8 cellular contexts compared by ENCODE assay signal in genomic region chr11:47213985-47214564, GRCh38. TPM values are rescaled to one million over a fixed set of nuclear protein-coding genes. Genes with fewer than 3 reads are reported as not detected.
DNase-seq lines count a peak whose midpoint lies in the region; ATAC-seq and TF ChIP-seq lines count a peak whose summit lies in the region.

No MANE protein-coding gene starts in this region.

- no peaks in the 10 kb centered on the region for H3K27me3 Mint-ChIP-seq in nephron (ENCODE audit: low read depth)
- H3K27me3 Mint-ChIP-seq in stimulated activated naive CD8-positive, alpha-beta T cell treated with anti-CD3 and anti-CD28 coated beads, Interleukin-15, amount 100 ng/mL, for 72 hours = no peaks in the 10 kb centered on the region

- no peaks in the 10 kb centered on the region for H4K20me1 ChIP-seq in KMS-11 (ENCODE audit: insufficient read depth)

- POLR2A ChIA-PET in RWPE1 (lab: Yijun Ruan, JAX; ENCODE audit: low non-redundant PET) = interaction anchor here (0.6 to 3.2 kb wide), 8 partner anchors 10 to 505 kb away, joined by 3 to 70 read pairs (median 6); partner anchors contain the start of gene PACSIN3

- peak overlapping the region; percentile 44 for H3K27ac ChIP-seq in KMS-11
- H3K27ac ChIP-seq in RWPE1 = peak overlapping the region; percentile 99

- H3K4me3 ChIP-seq in KMS-11 (IDR thresholded peaks at IDR 0.05; ENCODE audit: insufficient read depth, low read depth, low read length) (no peak overlapping the region), fibroblast of the aortic adventitia (ENCODE audit: low read depth, low read length) (peak overlapping the region; percentile 72)

- H3K9me3 Mint-ChIP-seq in nephron = no peaks in the 10 kb centered on the region
- H3K9me3 Mint-ChIP-seq in stimulated activated naive CD8-positive, alpha-beta T cell treated with anti-CD3 and anti-CD28 coated beads, Interleukin-15, amount 100 ng/mL, for 72 hours = no peaks in the 10 kb centered on the region

- H3K4me3 Mint-ChIP-seq in nephron = peak overlapping the region; percentile 84 to 85 (median 85)
- peak overlapping the region; percentile 98 to 100 for H3K4me3 Mint-ChIP-seq in stimulated activated naive CD8-positive, alpha-beta T cell treated with anti-CD3 and anti-CD28 coated beads, Interleukin-15, amount 100 ng/mL, for 72 hours

- TF ChIP-seq CTCF in KMS-11 (conservative IDR thresholded peaks at IDR 0.05; ENCODE audit: low read depth, low read length) = no peak
- no peak for TF ChIP-seq CTCF in RWPE1 (conservative IDR thresholded peaks at IDR 0.05; ENCODE audit: low read depth)
- no peak for TF ChIP-seq CTCF in fibroblast of the aortic adventitia (IDR thresholded peaks at IDR 0.05; ENCODE audit: insufficient read depth, low read length)
- TF ChIP-seq CTCF in nephron (IDR thresholded peaks at IDR 0.05; ENCODE audit: unreplicated experiment in 3 of 3) = no peak

- peak; percentile 76 for ATAC-seq in GM21786 (IDR thresholded peaks at IDR 0.05; ENCODE audit: unreplicated experiment)
- peak; percentile 88 for ATAC-seq in stimulated activated naive CD8-positive, alpha-beta T cell treated with anti-CD3 and anti-CD28 coated beads, Interleukin-15, amount 100 ng/mL, for 72 hours

- H3K36me3 Mint-ChIP-seq in nephron (ENCODE audit: low read depth) = no peaks in the 10 kb centered on the region

- H3K36me3 ChIP-seq in KMS-11 (ENCODE audit: insufficient read depth) = no peaks in the 10 kb centered on the region

- CTCF ChIA-PET in RWPE1 (lab: Yijun Ruan, JAX) = interaction anchor here (0.6 to 1.7 kb wide), 2 partner anchors 34 to 37 kb away, joined by 3 to 6 read pairs; partner anchors contain the start of gene ARFGAP2

- peak overlapping the region; percentile 63 to 91 (median 77) for H3K27ac Mint-ChIP-seq in nephron
- H3K27ac Mint-ChIP-seq in stimulated activated naive CD8-positive, alpha-beta T cell treated with anti-CD3 and anti-CD28 coated beads, Interleukin-15, amount 100 ng/mL, for 72 hours = peak overlapping the region; percentile 100

- peaks cover 6% of the 10 kb centered on the region; the same call in 1 of the 2 replicates for H3K79me2 ChIP-seq in KMS-11 (ENCODE audit: insufficient read depth, low read depth)

- peak overlapping the region; percentile 98 for H2AFZ ChIP-seq in KMS-11 (ENCODE audit: low read depth)

- H3K4me1 ChIP-seq in KMS-11 (ENCODE audit: low read depth, poor library complexity, severe bottlenecking) = peaks cover 10% of the 10 kb centered on the region

- H3K4me1 Mint-ChIP-seq in nephron = peaks cover 29% of the 10 kb centered on the region
- peaks cover 44% of the 10 kb centered on the region for H3K4me1 Mint-ChIP-seq in stimulated activated naive CD8-positive, alpha-beta T cell treated with anti-CD3 and anti-CD28 coated beads, Interleukin-15, amount 100 ng/mL, for 72 hours

- H3K9ac ChIP-seq in KMS-11 = peak overlapping the region; percentile 96

- DNase-seq in DMS53 treated with DMSO at 0.1 percent for 48 hours (lab: John Stamatoyannopoulos, UW; ENCODE audit: unreplicated experiment) = peak; percentile 77
- DNase-seq in RWPE1 (ENCODE audit: low spot score) = peak; percentile 93
- peak; percentile 77 for DNase-seq in activated effector memory CD4-positive, alpha-beta T cell treated with Interleukin-2 at 50 U/mL for 16 hours
- DNase-seq in fibroblast of the aortic adventitia (ENCODE audit: low read depth) = peak; percentile 92
- DNase-seq in stimulated activated naive CD8-positive, alpha-beta T cell treated with anti-CD3 and anti-CD28 coated beads, Interleukin-15, amount 100 ng/mL, for 72 hours = peak; percentile 85 to 92

- peak overlapping the region; percentile 97; the same call in 1 of the 2 replicates for H3K4me2 ChIP-seq in KMS-11

- H3K27me3 ChIP-seq in KMS-11 (ENCODE audit: insufficient read depth, low read depth) = no peaks in the 10 kb centered on the region

RNA-seq across cellular contexts. Expression of gene DDB2, which starts 0.7 kb away (rescaled TPM):
- 47.2 and 99.4 TPM in 2 replicates for total RNA-seq in fibroblast of the aortic adventitia (ENCODE audit: low replicate concordance)

RNA-seq across cellular contexts. Expression of gene PACSIN3, which starts 27.8 kb away (rescaled TPM):
- 28.8 and 31.6 TPM in 2 replicates for total RNA-seq in fibroblast of the aortic adventitia (ENCODE audit: low replicate concordance)

RNA-seq across cellular contexts. Expression of gene ACP2, which starts 34.5 kb away (rescaled TPM):
- 8.4 and 24.9 TPM in 2 replicates for total RNA-seq in fibroblast of the aortic adventitia (ENCODE audit: low replicate concordance)

RNA-seq across cellular contexts. Expression of gene ARFGAP2, which starts 37.4 kb away (rescaled TPM):
- total RNA-seq in fibroblast of the aortic adventitia (ENCODE audit: low replicate concordance) = 98.5 and 152 TPM in 2 replicates

RNA-seq across cellular contexts. Expression of gene NR1H3, which starts 43.7 kb away (rescaled TPM):
- 8.8 and 22.0 TPM in 2 replicates for total RNA-seq in fibroblast of the aortic adventitia (ENCODE audit: low replicate concordance)
